In genomic region chr17:80678621-80679020, GRCh38 we compare ENCODE assay signal across 9 cellular contexts.
DNase-seq lines count a peak whose midpoint lies in the region; ATAC-seq and TF ChIP-seq lines count a peak whose summit lies in the region.
"Had no signal": no experiment of that assay in that cellular context is flagged by ENCODE, and none has a peak within 500 bp of the region (broad histone marks: within the 10 kb centered on the region; RNA-seq: fewer than 3 reads in every experiment).

No MANE protein-coding gene starts in this region.

- no peaks in the 10 kb centered on the region for H3K9me3 ChIP-seq in left lung
- H3K9me3 ChIP-seq in aorta (ENCODE audit: control insufficient read depth, low read length): no peaks in the 10 kb centered on the region

- H3K27me3 ChIP-seq in left lung (no peaks in the 10 kb centered on the region), aorta (ENCODE audit: control insufficient read depth in 1 of 2, insufficient read depth in 2 of 2, low read length in 1 of 2) (no peaks in the 10 kb centered on the region)

- peak; percentile 42 for DNase-seq in AG04449 (ENCODE audit: low read depth, low spot score)
- peak; percentile 87 for DNase-seq in HT1080 (ENCODE audit: low read depth)
- peak; percentile 34 for DNase-seq in activated T-helper 2 cell treated with anti-CD3 and anti-CD28 coated beads, Interferon-gamma antibody, Interleukin-2, Interleukin-4, amounts not matched to agents 10 μg/mL and 5 μg/mL and 100 μg/mL, durations not matched to agents 14 hours and 24 hours and 36 hours (ENCODE audit: low spot score)
- DNase-seq in left lung: no peak
- DNase-seq in aorta: no peak
- DNase-seq in HUDEP-2 (lab: John Stamatoyannopoulos, UW; ENCODE audit: unreplicated experiment in 76 of 76): no peak
- DNase-seq in activated gamma-delta T cell treated with Interleukin-2 at 50 U/mL for 16 hours: no peak
- DNase-seq: stimulated activated naive B cell treated with anti-CD40 and anti-IgM and Interleukin-4, amounts not matched to agents 10 μg/mL and 1 μg/mL and 100 μg/mL, for 72 hours had no signal

- H3K4me3 ChIP-seq in AG04449 (ENCODE audit: low read depth, low read length): no peak overlapping the region
- no peak overlapping the region for H3K4me3 ChIP-seq in left lung
- H3K4me3 ChIP-seq in aorta (ENCODE audit: low read length in 2 of 2): no peak overlapping the region

- CTCF ChIA-PET in AG04449 (lab: Yijun Ruan, JAX): no interaction called here

- no peak for TF ChIP-seq CTCF in AG04449 (IDR thresholded peaks at IDR 0.05; ENCODE audit: insufficient read depth, low read length, missing control alignments)
- no peak for TF ChIP-seq CTCF in left lung (IDR thresholded peaks at IDR 0.05)

- peaks cover 21% of the 10 kb centered on the region for H3K36me3 Mint-ChIP-seq in activated T-helper 2 cell treated with anti-CD3 and anti-CD28 coated beads, Interferon-gamma antibody, Interleukin-2, Interleukin-4, amounts not matched to agents 10 μg/mL and 5 μg/mL and 100 μg/mL, durations not matched to agents 14 hours and 24 hours and 36 hours (ENCODE audit: low read depth)

- H3K4me1 ChIP-seq in left lung: peaks cover 0 to 22% of the 10 kb centered on the region in 2 donors
- H3K4me1 ChIP-seq in aorta (ENCODE audit: control insufficient read depth in 1 of 2, insufficient read depth in 2 of 2, low read length in 2 of 2): no peaks in the 10 kb centered on the region

- no peaks in the 10 kb centered on the region for H3K36me3 ChIP-seq in left lung
- H3K36me3 ChIP-seq in aorta (ENCODE audit: control insufficient read depth in 1 of 2, insufficient read depth in 2 of 2, low read length in 1 of 2): no peaks in the 10 kb centered on the region

- H3K27me3 Mint-ChIP-seq in activated T-helper 2 cell treated with anti-CD3 and anti-CD28 coated beads, Interferon-gamma antibody, Interleukin-2, Interleukin-4, amounts not matched to agents 10 μg/mL and 5 μg/mL and 100 μg/mL, durations not matched to agents 14 hours and 24 hours and 36 hours (ENCODE audit: low read depth): no peaks in the 10 kb centered on the region
- H3K27me3 Mint-ChIP-seq: stimulated activated naive B cell treated with anti-CD40 and anti-IgM and Interleukin-4, amounts not matched to agents 10 μg/mL and 1 μg/mL and 100 μg/mL, for 72 hours had no signal

- peaks cover 59% of the 10 kb centered on the region for H3K4me1 Mint-ChIP-seq in activated T-helper 2 cell treated with anti-CD3 and anti-CD28 coated beads, Interferon-gamma antibody, Interleukin-2, Interleukin-4, amounts not matched to agents 10 μg/mL and 5 μg/mL and 100 μg/mL, durations not matched to agents 14 hours and 24 hours and 36 hours (ENCODE audit: low read depth)

- peak overlapping the region; percentile 52 for H3K4me3 Mint-ChIP-seq in activated T-helper 2 cell treated with anti-CD3 and anti-CD28 coated beads, Interferon-gamma antibody, Interleukin-2, Interleukin-4, amounts not matched to agents 10 μg/mL and 5 μg/mL and 100 μg/mL, durations not matched to agents 14 hours and 24 hours and 36 hours (ENCODE audit: low read depth)

- no peaks in the 10 kb centered on the region for H3K9me3 Mint-ChIP-seq in activated T-helper 2 cell treated with anti-CD3 and anti-CD28 coated beads, Interferon-gamma antibody, Interleukin-2, Interleukin-4, amounts not matched to agents 10 μg/mL and 5 μg/mL and 100 μg/mL, durations not matched to agents 14 hours and 24 hours and 36 hours
- H3K9me3 Mint-ChIP-seq: stimulated activated naive B cell treated with anti-CD40 and anti-IgM and Interleukin-4, amounts not matched to agents 10 μg/mL and 1 μg/mL and 100 μg/mL, for 72 hours had no signal

- H3K27ac Mint-ChIP-seq in activated T-helper 2 cell treated with anti-CD3 and anti-CD28 coated beads, Interferon-gamma antibody, Interleukin-2, Interleukin-4, amounts not matched to agents 10 μg/mL and 5 μg/mL and 100 μg/mL, durations not matched to agents 14 hours and 24 hours and 36 hours: peak overlapping the region; percentile 90
- H3K27ac Mint-ChIP-seq: stimulated activated naive B cell treated with anti-CD40 and anti-IgM and Interleukin-4, amounts not matched to agents 10 μg/mL and 1 μg/mL and 100 μg/mL, for 72 hours had no signal

- ATAC-seq in left lung (peak; percentile 15), aorta (ENCODE audit: low FRiP score) (no peak), HG02981 (IDR thresholded peaks at IDR 0.05; ENCODE audit: unreplicated experiment) (no peak)

- POLR2A ChIA-PET in AG04449 (lab: Yijun Ruan, JAX): no interaction called here

- intact Hi-C loops in activated T-helper 2 cell treated with anti-CD3 and anti-CD28 coated beads, Interferon-gamma antibody, Interleukin-2, Interleukin-4, amounts not matched to agents 10 μg/mL and 5 μg/mL and 100 μg/mL, durations not matched to agents 14 hours and 24 hours and 36 hours (cut with micrococcal nuclease): loop anchor here (2.0 to 5.0 kb wide), 3 partner anchors 14 to 214 kb away; no protein-coding TSS in a partner anchor
- intact Hi-C loops in left lung (cut with DNase I): no loop called here
- intact Hi-C loops in aorta (cut with DNase I): no loop called here

- WGBS in aorta, 2 donors: 85 to 91% methylated on average over 13 of the region's 13 CpGs

- H3K27ac ChIP-seq in left lung: no peak overlapping the region
- no peak overlapping the region for H3K27ac ChIP-seq in aorta (ENCODE audit: low read depth in 1 of 2, low read length in 2 of 2)

Comparison
In these comparisons a context has a peak if more than half of its experiments do, and no peak if none do; other contexts are left out.
1. DNase-seq: peak in AG04449 (single experiment), HT1080 (single experiment) and activated T-helper 2 cell treated with anti-CD3 and anti-CD28 coated beads, Interferon-gamma antibody, Interleukin-2, Interleukin-4, amounts not matched to agents 10 μg/mL and 5 μg/mL and 100 μg/mL, durations not matched to agents 14 hours and 24 hours and 36 hours (single experiment); none in left lung (0 of 2), aorta (0 of 2), HUDEP-2 (0 of 76) and activated gamma-delta T cell treated with Interleukin-2 at 50 U/mL for 16 hours (single experiment).